ENCODE assay signal across 9 cellular contexts in genomic region chr14:43894534-43894933, GRCh38.
DNase-seq lines count a peak whose midpoint lies in the region; ATAC-seq, FAIRE-seq and TF ChIP-seq lines count a peak whose summit lies in the region.
"Had no signal": no experiment of that assay in that cellular context is flagged by ENCODE, and none has a peak within 500 bp of the region (broad histone marks: within the 10 kb centered on the region; RNA-seq: fewer than 3 reads in every experiment).

No MANE protein-coding gene starts in this region.

- no peaks in the 10 kb centered on the region for H3K36me3 Mint-ChIP-seq in type B pancreatic cell

- H3K4me1 ChIP-seq in cardiac muscle cell (ENCODE audit: low read depth): no peaks in the 10 kb centered on the region
- H3K4me1 ChIP-seq in left ventricle myocardium inferior: no peaks in the 10 kb centered on the region

- no peak for ATAC-seq in GM19328 (IDR thresholded peaks at IDR 0.05; ENCODE audit: unreplicated experiment)

- intact Hi-C loops in left ventricle myocardium inferior (cut with micrococcal nuclease): no loop called here

- H3K27ac ChIP-seq in cardiac muscle cell: no peak overlapping the region
- no peak overlapping the region for H3K27ac ChIP-seq in left ventricle myocardium inferior (replicated peaks)

- H3K27me3 Mint-ChIP-seq in type B pancreatic cell: no peaks in the 10 kb centered on the region

- peak; percentile 18 to 44 for DNase-seq in cardiac muscle cell (ENCODE audit: low read depth in 1 of 2, low spot score in 1 of 2)
- no peak for DNase-seq in left ventricle myocardium inferior
- DNase-seq in HT1080 (ENCODE audit: low read depth): peak; percentile 31
- peak; percentile 1 for DNase-seq in bronchial epithelial cell (ENCODE audit: low read depth)
- no peak for DNase-seq in type B pancreatic cell (ENCODE audit: extremely low spot score, unreplicated experiment)
- DNase-seq in HuH-7.5 (ENCODE audit: low spot score): no peak
- no peak for DNase-seq in stimulated activated CD4-positive, alpha-beta T cell treated with anti-CD3 and anti-CD28 coated beads, Interleukin-4, amount 100 ng/mL, for 4 hours
- DNase-seq: stimulated activated CD4-positive, alpha-beta T cell treated with anti-CD3 and anti-CD28 coated beads, Interleukin-2, amount 100 ng/mL, for 48 hours had no signal

- no peaks in the 10 kb centered on the region for H3K9me3 ChIP-seq in cardiac muscle cell (ENCODE audit: low read depth)
- H3K9me3 ChIP-seq in left ventricle myocardium inferior (replicated peaks): no peaks in the 10 kb centered on the region

- no peaks in the 10 kb centered on the region for H3K9me3 Mint-ChIP-seq in type B pancreatic cell

- no peak overlapping the region for H3K27ac Mint-ChIP-seq in type B pancreatic cell

- TF ChIP-seq CTCF in cardiac muscle cell (IDR thresholded peaks at IDR 0.05; ENCODE audit: low read depth, low read length) (peak; percentile 42), left ventricle myocardium inferior (IDR thresholded peaks at IDR 0.05; ENCODE audit: borderline replicate concordance) (no peak), bronchial epithelial cell (IDR thresholded peaks at IDR 0.05; ENCODE audit: insufficient read depth, low read length, severe bottlenecking) (peak; percentile 15), type B pancreatic cell (conservative IDR thresholded peaks at IDR 0.05) (peak; percentile 75)

- no peak for FAIRE-seq in bronchial epithelial cell (lab: Jason Lieb, UNC)

- no peak overlapping the region for H3K4me3 Mint-ChIP-seq in type B pancreatic cell

- H3K36me3 ChIP-seq in cardiac muscle cell (no peaks in the 10 kb centered on the region), left ventricle myocardium inferior (no peaks in the 10 kb centered on the region), bronchial epithelial cell (ENCODE audit: control insufficient read depth, insufficient read depth, low read length) (no peaks in the 10 kb centered on the region)

- no peaks in the 10 kb centered on the region for H3K27me3 ChIP-seq in cardiac muscle cell
- H3K27me3 ChIP-seq in left ventricle myocardium inferior (ENCODE audit: low read depth): no peaks in the 10 kb centered on the region
- no peaks in the 10 kb centered on the region for H3K27me3 ChIP-seq in bronchial epithelial cell (ENCODE audit: control insufficient read depth, insufficient read depth, low read length)

- H3K4me3 ChIP-seq in cardiac muscle cell (no peak overlapping the region), left ventricle myocardium inferior (no peak overlapping the region), bronchial epithelial cell (ENCODE audit: low read depth, low read length) (no peak overlapping the region)

- no peaks in the 10 kb centered on the region for H3K4me1 Mint-ChIP-seq in type B pancreatic cell (ENCODE audit: unreplicated experiment)

Comparison
In these comparisons a context has a peak if more than half of its experiments do, and no peak if none do; other contexts are left out.
1. DNase-seq: peak in cardiac muscle cell (2 of 2), HT1080 (single experiment) and bronchial epithelial cell (single experiment); none in left ventricle myocardium inferior (single experiment), type B pancreatic cell (single experiment), HuH-7.5 (single experiment) and stimulated activated CD4-positive, alpha-beta T cell treated with anti-CD3 and anti-CD28 coated beads, Interleukin-4, amount 100 ng/mL, for 4 hours (0 of 2).